ENCODE assay signal across 9 cellular contexts in genomic region chr14:63045234-63045611, GRCh38. TPM values are rescaled to one million over a fixed set of nuclear protein-coding genes. Genes with fewer than 3 reads are reported as not detected.
DNase-seq lines count a peak whose midpoint lies in the region; ATAC-seq and TF ChIP-seq lines count a peak whose summit lies in the region.
"Had no signal": no experiment of that assay in that cellular context is flagged by ENCODE, and none has a peak within 500 bp of the region (broad histone marks: within the 10 kb centered on the region; RNA-seq: fewer than 3 reads in every experiment).

Gene KCNH5 (minus strand): TSS chr14:63045458. CDS start chr14:63045186, 272 bp downstream.

- no peak within 1 kb of the TSS for H3K4me3 ChIP-seq in thyroid gland (replicated peaks in 1 of 3)

- no peak within 1 kb of the TSS for H3K4me3 Mint-ChIP-seq in activated CD4-positive, alpha-beta memory T cell treated with anti-CD3 and anti-CD28 coated beads for 36 hours
- no peak within 1 kb of the TSS for H3K4me3 Mint-ChIP-seq in activated CD4-positive, alpha-beta memory T cell treated with anti-CD3 and anti-CD28 coated beads, Interleukin-2, amount 10 ng/mL, durations not matched to agents 7 days and 5 days
- peak within 1 kb of the TSS; percentile 83 to 91 (median 87) for H3K4me3 Mint-ChIP-seq in brain

- H3K36me3 Mint-ChIP-seq in activated CD4-positive, alpha-beta memory T cell treated with anti-CD3 and anti-CD28 coated beads for 36 hours: no peaks in the 10 kb centered on the region
- no peaks in the 10 kb centered on the region for H3K36me3 Mint-ChIP-seq in activated CD4-positive, alpha-beta memory T cell treated with anti-CD3 and anti-CD28 coated beads, Interleukin-2, amount 10 ng/mL, durations not matched to agents 7 days and 5 days (ENCODE audit: low read depth)
- H3K36me3 Mint-ChIP-seq in brain: no peaks in the 10 kb centered on the region
- H3K36me3 Mint-ChIP-seq: CD4-positive, CD25-positive, alpha-beta regulatory T cell had no signal

- peaks cover 5% of the 10 kb centered on the region for H3K27me3 ChIP-seq in thyroid gland

- ATAC-seq in HG03039 (IDR thresholded peaks at IDR 0.05; ENCODE audit: unreplicated experiment) (no peak), HG02610 (IDR thresholded peaks at IDR 0.05; ENCODE audit: unreplicated experiment) (no peak)

- no peaks in the 10 kb centered on the region for H3K9me3 ChIP-seq in thyroid gland

- no peaks in the 10 kb centered on the region for H3K4me1 Mint-ChIP-seq in activated CD4-positive, alpha-beta memory T cell treated with anti-CD3 and anti-CD28 coated beads for 36 hours (ENCODE audit: low read depth)
- no peaks in the 10 kb centered on the region for H3K4me1 Mint-ChIP-seq in activated CD4-positive, alpha-beta memory T cell treated with anti-CD3 and anti-CD28 coated beads, Interleukin-2, amount 10 ng/mL, durations not matched to agents 7 days and 5 days
- peaks cover 25% of the 10 kb centered on the region for H3K4me1 Mint-ChIP-seq in brain

- H3K27me3 Mint-ChIP-seq in activated CD4-positive, alpha-beta memory T cell treated with anti-CD3 and anti-CD28 coated beads for 36 hours: peaks cover 23% of the 10 kb centered on the region
- peaks cover 42% of the 10 kb centered on the region for H3K27me3 Mint-ChIP-seq in activated CD4-positive, alpha-beta memory T cell treated with anti-CD3 and anti-CD28 coated beads, Interleukin-2, amount 10 ng/mL, durations not matched to agents 7 days and 5 days
- peaks cover 62% of the 10 kb centered on the region for H3K27me3 Mint-ChIP-seq in brain

- 0 to 4% methylated on average over 17 to 35 of the region's 35 CpGs for WGBS in thyroid gland, 2 donors

- no peak within 1 kb of the TSS for H3K27ac Mint-ChIP-seq in activated CD4-positive, alpha-beta memory T cell treated with anti-CD3 and anti-CD28 coated beads for 36 hours
- H3K27ac Mint-ChIP-seq in activated CD4-positive, alpha-beta memory T cell treated with anti-CD3 and anti-CD28 coated beads, Interleukin-2, amount 10 ng/mL, durations not matched to agents 7 days and 5 days: no peak within 1 kb of the TSS
- peak within 1 kb of the TSS in 1 of 5 experiments; percentile 33 for H3K27ac Mint-ChIP-seq in brain
- H3K27ac Mint-ChIP-seq: CD4-positive, CD25-positive, alpha-beta regulatory T cell had no signal

- POLR2A ChIA-PET in activated CD4-positive, alpha-beta memory T cell treated with anti-CD3 and anti-CD28 coated beads for 36 hours (lab: Charles Lee): no interaction called here
- POLR2A ChIA-PET in activated CD4-positive, alpha-beta memory T cell treated with anti-CD3 and anti-CD28 coated beads, Interleukin-2, amount 10 ng/mL, durations not matched to agents 7 days and 5 days (lab: Charles Lee): no interaction called here

- TF ChIP-seq CTCF in brain (conservative IDR thresholded peaks at IDR 0.05): no peak
- no peak for TF ChIP-seq CTCF in thyroid gland (IDR thresholded peaks at IDR 0.05)

- H3K4me1 ChIP-seq in thyroid gland: peaks cover 8 to 12% of the 10 kb centered on the region in 2 donors

- H3K9me3 Mint-ChIP-seq in activated CD4-positive, alpha-beta memory T cell treated with anti-CD3 and anti-CD28 coated beads for 36 hours: no peaks in the 10 kb centered on the region
- no peaks in the 10 kb centered on the region for H3K9me3 Mint-ChIP-seq in activated CD4-positive, alpha-beta memory T cell treated with anti-CD3 and anti-CD28 coated beads, Interleukin-2, amount 10 ng/mL, durations not matched to agents 7 days and 5 days
- peaks cover 0 to 4% (median 0%) of the 10 kb centered on the region in 5 experiments for H3K9me3 Mint-ChIP-seq in brain

- CTCF ChIA-PET in activated CD4-positive, alpha-beta memory T cell treated with anti-CD3 and anti-CD28 coated beads for 36 hours (lab: Charles Lee): no interaction called here
- CTCF ChIA-PET in activated CD4-positive, alpha-beta memory T cell treated with anti-CD3 and anti-CD28 coated beads, Interleukin-2, amount 10 ng/mL, durations not matched to agents 7 days and 5 days (lab: Charles Lee): no interaction called here

- H3K36me3 ChIP-seq in thyroid gland: no peaks in the 10 kb centered on the region

- intact Hi-C loops in activated CD4-positive, alpha-beta memory T cell treated with anti-CD3 and anti-CD28 coated beads for 36 hours (cut with micrococcal nuclease): no loop called here
- intact Hi-C loops in thyroid gland (cut with DNase I): no loop called here

- no peak for TF ChIP-seq POLR2A in thyroid gland (IDR thresholded peaks at IDR 0.05)

- H3K27ac ChIP-seq in thyroid gland: no peak within 1 kb of the TSS

- peak; percentile 32 for DNase-seq in activated CD4-positive, alpha-beta memory T cell treated with anti-CD3 and anti-CD28 coated beads for 36 hours
- no peak for DNase-seq in activated CD4-positive, alpha-beta memory T cell treated with anti-CD3 and anti-CD28 coated beads, Interleukin-2, amount 10 ng/mL, durations not matched to agents 7 days and 5 days
- DNase-seq in NCI-H2107 treated with DMSO at 0.1 percent for 48 hours (lab: John Stamatoyannopoulos, UW; ENCODE audit: unreplicated experiment): peak; percentile 74
- peak; percentile 21 for DNase-seq in kidney tubule cell (ENCODE audit: low spot score)
- peak; percentile 4 to 6 for DNase-seq in thyroid gland

RNA-seq across cellular contexts. Expression of gene KCNH5, which starts in this region (rescaled TPM):
- not detected for total RNA-seq in activated CD4-positive, alpha-beta memory T cell treated with anti-CD3 and anti-CD28 coated beads for 36 hours
- total RNA-seq in activated CD4-positive, alpha-beta memory T cell treated with anti-CD3 and anti-CD28 coated beads, Interleukin-2, amount 10 ng/mL, durations not matched to agents 7 days and 5 days: not detected
- polyA plus RNA-seq in brain (ENCODE audit: insufficient read depth, low read depth, low replicate concordance): 1.6 TPM
- total RNA-seq in thyroid gland: not detected
- total RNA-seq: CD4-positive, CD25-positive, alpha-beta regulatory T cell had no signal
- polyA plus RNA-seq: CD4-positive, CD25-positive, alpha-beta regulatory T cell had no signal

Comparison
In these comparisons a context has a peak if more than half of its experiments do, and no peak if none do; other contexts are left out.
1. Peak in DNase-seq in activated CD4-positive, alpha-beta memory T cell treated with anti-CD3 and anti-CD28 coated beads for 36 hours; RNA of the gene not detected or under 1 TPM.
2. Peak in DNase-seq in thyroid gland; RNA of the gene not detected or under 1 TPM.
3. H3K4me3 Mint-ChIP-seq: peak in brain (5 of 5); none in activated CD4-positive, alpha-beta memory T cell treated with anti-CD3 and anti-CD28 coated beads for 36 hours (single experiment) and activated CD4-positive, alpha-beta memory T cell treated with anti-CD3 and anti-CD28 coated beads, Interleukin-2, amount 10 ng/mL, durations not matched to agents 7 days and 5 days (single experiment).